Comparison of ENCODE assay signal across 19 cellular contexts in genomic region chr5:111134080-111134479, GRCh38. TPM values are rescaled to one million over a fixed set of nuclear protein-coding genes. Genes with fewer than 3 reads are reported as not detected.
DNase-seq lines count a peak whose midpoint lies in the region; ATAC-seq and TF ChIP-seq lines count a peak whose summit lies in the region.
"Had no signal": no experiment of that assay in that cellular context is flagged by ENCODE, and none has a peak within 500 bp of the region (broad histone marks: within the 10 kb centered on the region; RNA-seq: fewer than 3 reads in every experiment).

No MANE protein-coding gene starts in this region.

- WGBS in mammary epithelial cell (ENCODE audit: low coverage, missing lambda C conversion rate) = 77% methylated on average over 3 of the region's 3 CpGs
- 15 to 19% methylated on average over 3 of the region's 3 CpGs for WGBS in aorta, 2 donors

- no peaks in the 10 kb centered on the region for H3K27me3 ChIP-seq in mammary epithelial cell (ENCODE audit: insufficient read depth, low read length)
- no peaks in the 10 kb centered on the region for H3K27me3 ChIP-seq in aorta (ENCODE audit: control insufficient read depth in 1 of 2, insufficient read depth in 2 of 2, low read length in 1 of 2)
- H3K27me3 ChIP-seq: colonic mucosa, transverse colon had no signal

- no peak overlapping the region for H3K4me3 Mint-ChIP-seq in MCF 10A (ENCODE audit: unreplicated experiment)
- H3K4me3 Mint-ChIP-seq: CD8-positive, alpha-beta T cell; stimulated activated memory B cell treated with anti-CD40 and anti-IgM and Interleukin-4, amounts not matched to agents 10 μg/mL and 1 μg/mL and 100 μg/mL, for 72 hours; T-helper 17 cell had no signal

- DNase-seq in MCF 10A (ENCODE audit: unreplicated experiment) (peak; percentile 30), mammary epithelial cell (no peak), astrocyte of the spinal cord (ENCODE audit: low read depth, low spot score) (peak; percentile 25), left cardiac atrium (no peak), aorta (no peak), SK-N-DZ (ENCODE audit: low spot score) (no peak), HK-2 (ENCODE audit: unreplicated experiment) (no peak), NCI-H1105 treated with DMSO at 0.1 percent for 48 hours (lab: John Stamatoyannopoulos, UW) (no peak)
- DNase-seq: 8988T; activated effector memory CD4-positive, alpha-beta T cell treated with Interleukin-2 at 50 U/mL for 16 hours; anterior cingulate cortex; CD8-positive, alpha-beta T cell; colonic mucosa; erythroblast; Kasumi-1; left colon; T-helper 17 cell; transverse colon had no signal

- intact Hi-C loops in MCF 10A (cut with micrococcal nuclease) = no loop called here
- intact Hi-C loops in mammary epithelial cell (cut with micrococcal nuclease) = no loop called here
- intact Hi-C loops in left cardiac atrium (cut with DNase I) = no loop called here
- intact Hi-C loops in aorta (cut with DNase I) = no loop called here

- H3K36me3 Mint-ChIP-seq in MCF 10A (ENCODE audit: insufficient read depth, unreplicated experiment) = peaks cover 18% of the 10 kb centered on the region

- CTCF ChIA-PET in MCF 10A (lab: Yijun Ruan, JAX) (interaction anchor here (0.7 kb wide), 1 partner anchor 350 kb away, joined by 3 read pairs; no protein-coding TSS in a partner anchor), mammary epithelial cell (lab: Charles Lee; ENCODE audit: low non-redundant PET) (no interaction called here)

- H3K9me3 Mint-ChIP-seq in MCF 10A (ENCODE audit: unreplicated experiment) = no peaks in the 10 kb centered on the region
- H3K9me3 Mint-ChIP-seq: CD8-positive, alpha-beta T cell; stimulated activated memory B cell treated with anti-CD40 and anti-IgM and Interleukin-4, amounts not matched to agents 10 μg/mL and 1 μg/mL and 100 μg/mL, for 72 hours had no signal

- no peak overlapping the region for H3K27ac Mint-ChIP-seq in MCF 10A (ENCODE audit: low read depth, unreplicated experiment)
- H3K27ac Mint-ChIP-seq: CD8-positive, alpha-beta T cell; stimulated activated memory B cell treated with anti-CD40 and anti-IgM and Interleukin-4, amounts not matched to agents 10 μg/mL and 1 μg/mL and 100 μg/mL, for 72 hours; T-helper 17 cell had no signal

- H3K27me3 Mint-ChIP-seq in MCF 10A (ENCODE audit: insufficient read depth, unreplicated experiment) = no peaks in the 10 kb centered on the region

- H3K9me3 ChIP-seq in mammary epithelial cell (replicated peaks; ENCODE audit: insufficient read depth, low read length) (no peaks in the 10 kb centered on the region), aorta (ENCODE audit: control insufficient read depth, low read length) (no peaks in the 10 kb centered on the region)
- H3K9me3 ChIP-seq: colonic mucosa, transverse colon had no signal

- H3K27ac ChIP-seq in mammary epithelial cell (ENCODE audit: insufficient read depth, low read depth, low read length) = no peak overlapping the region
- H3K27ac ChIP-seq in aorta (ENCODE audit: low read depth in 1 of 2, low read length in 2 of 2) = no peak overlapping the region
- H3K27ac ChIP-seq: colonic mucosa, transverse colon had no signal

- TF ChIP-seq CTCF in MCF 10A (IDR thresholded peaks at IDR 0.05; ENCODE audit: unreplicated experiment) (no peak), mammary epithelial cell (conservative IDR thresholded peaks at IDR 0.05 in 1 of 2, IDR thresholded peaks at IDR 0.05 in 1 of 2; ENCODE audit: extremely low read depth in 1 of 2, insufficient read depth in 1 of 2, low read depth in 1 of 2, low read length in 2 of 2) (no peak), astrocyte of the spinal cord (IDR thresholded peaks at IDR 0.05; ENCODE audit: low read depth, low read length) (no peak)

- H3K4me1 Mint-ChIP-seq in MCF 10A (ENCODE audit: insufficient read depth, unreplicated experiment) = peaks cover 19% of the 10 kb centered on the region

- no peak overlapping the region for H3K4me2 ChIP-seq in mammary epithelial cell (ENCODE audit: insufficient read depth, low read depth, low read length)

- H3K4me1 ChIP-seq in mammary epithelial cell (ENCODE audit: insufficient read depth, low read length) (peaks cover 14% of the 10 kb centered on the region), aorta (ENCODE audit: control insufficient read depth in 1 of 2, insufficient read depth in 2 of 2, low read length in 2 of 2) (peaks cover 0 to 3% of the 10 kb centered on the region in 2 donors)
- H3K4me1 ChIP-seq: colonic mucosa, transverse colon had no signal

- dilution Hi-C loops in mammary epithelial cell (cut with HindIII; ENCODE audit: low sequenced_read_pairs) = no loop called here

- POLR2A ChIA-PET in MCF 10A (lab: Yijun Ruan, JAX) = interaction anchor here (1.1 kb wide), 1 partner anchor 19 kb away, joined by 3 read pairs; no protein-coding TSS in a partner anchor

- no peaks in the 10 kb centered on the region for H3K36me3 ChIP-seq in mammary epithelial cell (ENCODE audit: insufficient read depth, low read length)
- no peaks in the 10 kb centered on the region for H3K36me3 ChIP-seq in aorta (ENCODE audit: control insufficient read depth in 1 of 2, insufficient read depth in 2 of 2, low read length in 1 of 2)
- H3K36me3 ChIP-seq: colonic mucosa, transverse colon had no signal

- H3K9ac ChIP-seq in mammary epithelial cell (ENCODE audit: insufficient read depth, low read length) = no peak overlapping the region

- ATAC-seq in left cardiac atrium (peak; percentile 51 to 55), aorta (ENCODE audit: low FRiP score) (peak; percentile 68)
- ATAC-seq: CD8-positive, alpha-beta T cell; left colon; T-helper 17 cell had no signal

- in situ Hi-C loops in mammary epithelial cell (cut with MboI; ENCODE audit: low sequenced_read_pairs in 2 of 2) (no loop called here), astrocyte of the spinal cord (cut with HindIII; ENCODE audit: low sequenced_read_pairs) (no loop called here)

- H2AFZ ChIP-seq in mammary epithelial cell (ENCODE audit: low read depth, low read length) = no peak overlapping the region

- H3K79me2 ChIP-seq in mammary epithelial cell (ENCODE audit: insufficient read depth, low read length) = no peaks in the 10 kb centered on the region

- H3K4me3 ChIP-seq in mammary epithelial cell (replicated peaks in 1 of 3; ENCODE audit: insufficient read depth in 1 of 3, low read depth in 2 of 3, low read length in 3 of 3) (no peak overlapping the region), astrocyte of the spinal cord (ENCODE audit: low read depth, low read length) (no peak overlapping the region), aorta (ENCODE audit: low read length in 2 of 2) (no peak overlapping the region)
- H3K4me3 ChIP-seq: colonic mucosa, transverse colon had no signal

- H4K20me1 ChIP-seq in mammary epithelial cell (ENCODE audit: insufficient read depth, low read length) = no peaks in the 10 kb centered on the region

- BruUV-seq in MCF 10A (replicated peaks; lab: Mats Ljungman, UMichigan) = no TSS peak
- no TSS peak for BruUV-seq in mammary epithelial cell (replicated peaks; lab: Mats Ljungman, UMichigan)

RNA-seq across cellular contexts. Expression of gene WDR36, which starts 41.9 kb away (rescaled TPM):
- total RNA-seq in MCF 10A (2022) = 43.8 and 52.3 TPM in 2 replicates
- 10 to 100 TPM; 45.5 to 67.2 TPM for total RNA-seq in mammary epithelial cell
- 21.3 TPM for polyA plus RNA-seq in mammary epithelial cell
- polyA minus RNA-seq in mammary epithelial cell = 55.6 TPM
- 10 to 100 TPM; 17.6 to 18.0 TPM for total RNA-seq in left cardiac atrium
- 10 to 100 TPM; 16.7 to 26.1 TPM for total RNA-seq in aorta
- polyA plus RNA-seq in aorta = 1 to 10 TPM; 3.4 to 5.2 TPM
- polyA plus RNA-seq in SK-N-DZ (2014; cell fraction: cytosol; rRNA removed) = 23.8 and 31.0 TPM in 2 replicates
- polyA plus RNA-seq in SK-N-DZ (2014; cell fraction: nucleus; rRNA removed) = 42.7 and 45.7 TPM in 2 replicates

Comparison
In these comparisons a context has a peak if more than half of its experiments do, and no peak if none do; other contexts are left out.
1. DNase-seq: peak in MCF 10A (single experiment) and astrocyte of the spinal cord (single experiment); none in mammary epithelial cell (single experiment), left cardiac atrium (single experiment), aorta (0 of 2), SK-N-DZ (single experiment), HK-2 (single experiment) and NCI-H1105 treated with DMSO at 0.1 percent for 48 hours (single experiment).